In the genomic region with DNA sequence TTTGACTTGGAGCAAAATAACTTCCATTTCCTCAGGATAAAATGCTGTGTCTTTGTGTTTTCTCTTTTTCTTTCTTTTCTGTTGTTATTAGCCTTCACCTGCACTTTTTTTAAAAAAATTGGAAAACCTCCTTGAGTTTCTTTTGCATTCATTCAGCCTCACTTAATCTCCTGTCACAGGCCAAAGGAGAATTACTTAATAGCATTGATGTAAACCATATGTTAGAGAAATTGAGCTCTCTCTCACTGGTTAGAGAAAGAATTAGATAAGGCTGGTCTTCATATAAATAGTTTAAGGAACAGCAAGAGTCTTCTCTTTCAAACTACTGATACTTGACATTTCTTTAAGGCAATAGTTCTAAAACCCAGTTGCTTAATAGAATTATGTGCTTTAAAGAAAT, we compare ENCODE assay signal across 4 cellular contexts.
"Had no signal": no experiment of that assay in that cellular context is flagged by ENCODE, and none has a peak within 500 bp of the region (broad histone marks: within the 10 kb centered on the region; RNA-seq: fewer than 3 reads in every experiment).

No MANE protein-coding gene starts in this region.

- DNase-seq: GM23248, H9, HCEC 1CT, IMR-90 had no signal
